2 cellular contexts compared by ENCODE assay signal in the genomic region with DNA sequence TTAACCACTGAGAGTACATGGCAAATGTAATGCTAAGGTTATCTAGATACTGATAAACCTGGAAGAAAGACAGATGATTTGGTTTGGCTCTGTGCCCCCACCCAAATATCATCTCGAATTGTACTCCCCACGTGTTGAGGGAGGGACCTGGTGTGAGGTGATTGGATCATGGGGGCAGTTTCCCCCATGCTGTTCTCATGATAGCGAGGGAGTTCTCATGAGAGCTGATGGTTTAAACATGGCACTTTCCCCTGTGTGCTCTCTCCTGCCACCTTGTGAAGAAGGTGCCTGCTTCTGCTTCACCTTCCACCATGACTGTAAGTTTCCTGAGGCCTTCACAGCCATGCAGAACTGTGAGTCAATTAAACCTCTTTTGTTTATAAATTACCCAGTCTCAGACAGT.
TF ChIP-seq lines count a peak whose summit lies in the region.

No MANE protein-coding gene starts in this region.

TF ChIP-seq in IMR-90, 13 proteins besides CTCF, POLR2A, EP300 and RAD21 (continued from another document):
- TF ChIP-seq, protein P1, sequence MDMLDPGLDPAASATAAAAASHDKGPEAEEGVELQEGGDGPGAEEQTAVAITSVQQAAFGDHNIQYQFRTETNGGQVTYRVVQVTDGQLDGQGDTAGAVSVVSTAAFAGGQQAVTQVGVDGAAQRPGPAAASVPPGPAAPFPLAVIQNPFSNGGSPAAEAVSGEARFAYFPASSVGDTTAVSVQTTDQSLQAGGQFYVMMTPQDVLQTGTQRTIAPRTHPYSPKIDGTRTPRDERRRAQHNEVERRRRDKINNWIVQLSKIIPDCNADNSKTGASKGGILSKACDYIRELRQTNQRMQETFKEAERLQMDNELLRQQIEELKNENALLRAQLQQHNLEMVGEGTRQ (IDR thresholded peaks at IDR 0.05; ENCODE audit: low read depth, low read length) = no peak

TF ChIP-seq in liver, 16 proteins besides CTCF, POLR2A, EP300 and RAD21 (continued from another document):
- TF ChIP-seq, protein P2, sequence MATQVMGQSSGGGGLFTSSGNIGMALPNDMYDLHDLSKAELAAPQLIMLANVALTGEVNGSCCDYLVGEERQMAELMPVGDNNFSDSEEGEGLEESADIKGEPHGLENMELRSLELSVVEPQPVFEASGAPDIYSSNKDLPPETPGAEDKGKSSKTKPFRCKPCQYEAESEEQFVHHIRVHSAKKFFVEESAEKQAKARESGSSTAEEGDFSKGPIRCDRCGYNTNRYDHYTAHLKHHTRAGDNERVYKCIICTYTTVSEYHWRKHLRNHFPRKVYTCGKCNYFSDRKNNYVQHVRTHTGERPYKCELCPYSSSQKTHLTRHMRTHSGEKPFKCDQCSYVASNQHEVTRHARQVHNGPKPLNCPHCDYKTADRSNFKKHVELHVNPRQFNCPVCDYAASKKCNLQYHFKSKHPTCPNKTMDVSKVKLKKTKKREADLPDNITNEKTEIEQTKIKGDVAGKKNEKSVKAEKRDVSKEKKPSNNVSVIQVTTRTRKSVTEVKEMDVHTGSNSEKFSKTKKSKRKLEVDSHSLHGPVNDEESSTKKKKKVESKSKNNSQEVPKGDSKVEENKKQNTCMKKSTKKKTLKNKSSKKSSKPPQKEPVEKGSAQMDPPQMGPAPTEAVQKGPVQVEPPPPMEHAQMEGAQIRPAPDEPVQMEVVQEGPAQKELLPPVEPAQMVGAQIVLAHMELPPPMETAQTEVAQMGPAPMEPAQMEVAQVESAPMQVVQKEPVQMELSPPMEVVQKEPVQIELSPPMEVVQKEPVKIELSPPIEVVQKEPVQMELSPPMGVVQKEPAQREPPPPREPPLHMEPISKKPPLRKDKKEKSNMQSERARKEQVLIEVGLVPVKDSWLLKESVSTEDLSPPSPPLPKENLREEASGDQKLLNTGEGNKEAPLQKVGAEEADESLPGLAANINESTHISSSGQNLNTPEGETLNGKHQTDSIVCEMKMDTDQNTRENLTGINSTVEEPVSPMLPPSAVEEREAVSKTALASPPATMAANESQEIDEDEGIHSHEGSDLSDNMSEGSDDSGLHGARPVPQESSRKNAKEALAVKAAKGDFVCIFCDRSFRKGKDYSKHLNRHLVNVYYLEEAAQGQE (IDR thresholded peaks at IDR 0.05) = no peak
- TF ChIP-seq, protein P3, sequence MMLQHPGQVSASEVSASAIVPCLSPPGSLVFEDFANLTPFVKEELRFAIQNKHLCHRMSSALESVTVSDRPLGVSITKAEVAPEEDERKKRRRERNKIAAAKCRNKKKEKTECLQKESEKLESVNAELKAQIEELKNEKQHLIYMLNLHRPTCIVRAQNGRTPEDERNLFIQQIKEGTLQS (IDR thresholded peaks at IDR 0.05) = no peak
- TF ChIP-seq SP1 (IDR thresholded peaks at IDR 0.05) (no peak), FOXA1 (IDR thresholded peaks at IDR 0.05) (no peak), FOXA2 (IDR thresholded peaks at IDR 0.05) (no peak), HNF4G (IDR thresholded peaks at IDR 0.05) (no peak), JUND (IDR thresholded peaks at IDR 0.05) (no peak), GABPA (IDR thresholded peaks at IDR 0.05 in 1 of 2, conservative IDR thresholded peaks at IDR 0.05 in 1 of 2) (no peak)
- TF ChIP-seq, protein P4, sequence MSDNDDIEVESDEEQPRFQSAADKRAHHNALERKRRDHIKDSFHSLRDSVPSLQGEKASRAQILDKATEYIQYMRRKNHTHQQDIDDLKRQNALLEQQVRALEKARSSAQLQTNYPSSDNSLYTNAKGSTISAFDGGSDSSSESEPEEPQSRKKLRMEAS (IDR thresholded peaks at IDR 0.05) = no peak
- TF ChIP-seq, protein P5, sequence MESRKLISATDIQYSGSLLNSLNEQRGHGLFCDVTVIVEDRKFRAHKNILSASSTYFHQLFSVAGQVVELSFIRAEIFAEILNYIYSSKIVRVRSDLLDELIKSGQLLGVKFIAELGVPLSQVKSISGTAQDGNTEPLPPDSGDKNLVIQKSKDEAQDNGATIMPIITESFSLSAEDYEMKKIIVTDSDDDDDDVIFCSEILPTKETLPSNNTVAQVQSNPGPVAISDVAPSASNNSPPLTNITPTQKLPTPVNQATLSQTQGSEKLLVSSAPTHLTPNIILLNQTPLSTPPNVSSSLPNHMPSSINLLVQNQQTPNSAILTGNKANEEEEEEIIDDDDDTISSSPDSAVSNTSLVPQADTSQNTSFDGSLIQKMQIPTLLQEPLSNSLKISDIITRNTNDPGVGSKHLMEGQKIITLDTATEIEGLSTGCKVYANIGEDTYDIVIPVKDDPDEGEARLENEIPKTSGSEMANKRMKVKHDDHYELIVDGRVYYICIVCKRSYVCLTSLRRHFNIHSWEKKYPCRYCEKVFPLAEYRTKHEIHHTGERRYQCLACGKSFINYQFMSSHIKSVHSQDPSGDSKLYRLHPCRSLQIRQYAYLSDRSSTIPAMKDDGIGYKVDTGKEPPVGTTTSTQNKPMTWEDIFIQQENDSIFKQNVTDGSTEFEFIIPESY (IDR thresholded peaks at IDR 0.05) = no peak
